ENCODE assay signal across 8 cellular contexts in the genomic region with DNA sequence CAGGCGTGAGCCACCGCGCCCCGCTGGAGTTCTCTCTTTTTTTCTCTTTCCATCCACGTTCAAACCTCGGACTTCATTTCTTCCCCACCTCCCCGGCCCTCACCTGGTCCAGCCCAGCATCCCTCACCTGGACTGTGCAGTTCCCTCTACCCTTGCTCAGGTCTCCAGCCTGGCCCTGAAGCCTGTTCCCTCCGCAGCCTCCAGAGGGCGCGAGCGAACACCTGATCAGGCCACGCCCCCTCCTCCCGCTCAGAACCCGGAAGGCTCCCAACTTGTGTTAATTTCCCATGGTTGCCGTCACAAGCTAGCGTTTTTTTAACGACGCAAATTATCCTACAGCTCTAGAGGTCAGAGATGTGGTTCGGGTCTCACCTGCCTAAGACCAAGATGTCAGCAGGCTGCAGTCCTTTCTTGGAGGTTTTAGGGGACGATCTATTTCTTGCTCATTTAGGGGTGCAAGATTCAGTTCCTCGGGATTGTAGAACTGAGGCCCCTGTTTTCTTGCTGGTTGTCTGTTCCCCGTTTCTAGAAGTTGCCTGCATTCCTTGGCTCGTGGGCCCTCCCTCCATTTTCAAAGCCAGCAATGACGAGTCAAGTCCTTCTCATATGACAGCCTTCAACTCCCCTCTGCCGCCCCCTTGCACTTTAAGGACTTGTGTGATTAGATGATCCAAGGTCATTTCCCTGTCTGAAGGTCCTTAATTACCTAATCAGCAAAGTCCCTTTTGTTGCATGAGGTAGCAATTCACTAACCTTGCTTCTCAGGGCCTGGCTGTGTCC. TPM values are rescaled to one million over a fixed set of nuclear protein-coding genes. Genes with fewer than 3 reads are reported as not detected.
DNase-seq lines count a peak whose midpoint lies in the region; ATAC-seq and TF ChIP-seq lines count a peak whose summit lies in the region.
"Not testable (repeated sequence)": the region's sequence is repeated elsewhere in the genome, so short reads cannot be mapped to it uniquely, and the experiment has no call there.

No MANE protein-coding gene starts in this region.

- intact Hi-C loops in spleen (cut with DNase I; ENCODE audit: low total_unique reads): not testable (repeated sequence)

- H3K4me3 ChIP-seq in coronary artery (peak overlapping the region; percentile 45), spleen (peak overlapping the region in 3 of 8 donors; percentile 13 to 56 (median 24)), thoracic aorta (peak overlapping the region; percentile 64)

- not testable (repeated sequence) for H3K4me1 Mint-ChIP-seq in T-helper 17 cell

- H3K27ac Mint-ChIP-seq in T-helper 17 cell: not testable (repeated sequence)

- ATAC-seq in HG03432 (IDR thresholded peaks at IDR 0.05; ENCODE audit: unreplicated experiment): peak; percentile 73
- ATAC-seq in T-helper 17 cell: peak; percentile 99
- ATAC-seq in left lobe of liver: peak; percentile 99
- peak; percentile 57 for ATAC-seq in thoracic aorta (ENCODE audit: insufficient number of reproducible peaks, low FRiP score, low read depth)

- not testable (repeated sequence) for H3K36me3 Mint-ChIP-seq in T-helper 17 cell (ENCODE audit: low read depth)

- not testable (repeated sequence) for H3K36me3 ChIP-seq in spleen, thoracic aorta

- H3K27me3 Mint-ChIP-seq in T-helper 17 cell: not testable (repeated sequence)

- TF ChIP-seq CTCF in GM12873 (IDR thresholded peaks at IDR 0.05; ENCODE audit: insufficient read depth, low read depth, low read length, missing control alignments) (peak; percentile 42), spleen (IDR thresholded peaks at IDR 0.05 in 8 of 11, conservative IDR thresholded peaks at IDR 0.05 in 3 of 11) (peak in 9 of 11 experiments; percentile 26 to 79 (median 65))
- not testable (repeated sequence) for TF ChIP-seq CTCF in coronary artery (IDR thresholded peaks at IDR 0.05); thoracic aorta (IDR thresholded peaks at IDR 0.05)

- DNase-seq in T-helper 17 cell (peak; percentile 35 to 55 (median 37)), left lobe of liver (ENCODE audit: low spot score) (peak; percentile 47), spleen (peak; percentile 87)
- DNase-seq in activated T-cell treated with anti-CD3 and anti-CD28 coated beads, Interleukin-2, amount 50 U/mL, for 48 hours: peak; percentile 76
- DNase-seq in coronary artery (ENCODE audit: low spot score); thoracic aorta (ENCODE audit: low spot score): not testable (repeated sequence)

- 42 to 57% (median 53%) methylated on average over 14 to 20 of the region's 25 CpGs for WGBS in spleen, 5 donors

- H3K27me3 ChIP-seq in spleen (replicated peaks in 1 of 7); thoracic aorta (replicated peaks; ENCODE audit: insufficient read depth): not testable (repeated sequence)

- not testable (repeated sequence) for TF ChIP-seq POLR2A in spleen (IDR thresholded peaks at IDR 0.05)

- not testable (repeated sequence) for H3K9me3 ChIP-seq in T-helper 17 cell (ENCODE audit: control insufficient read depth, low read length, poor library complexity, severe bottlenecking); spleen; thoracic aorta

- not testable (repeated sequence) for H3K27ac ChIP-seq in coronary artery, thoracic aorta
- H3K27ac ChIP-seq in spleen: peak overlapping the region in 4 of 8 donors; percentile 54 to 78 (median 64)

- H3K4me1 ChIP-seq in spleen; thoracic aorta (ENCODE audit: control insufficient read depth in 1 of 2, low read depth in 2 of 2): not testable (repeated sequence)

- H3K4me3 Mint-ChIP-seq in T-helper 17 cell: peak overlapping the region; percentile 52

RNA-seq across cellular contexts. Expression of a gene that starts 59.9 kb away (rescaled TPM):
- total RNA-seq in T-helper 17 cell: 10 to 100 TPM; 90.1 to 99.0 TPM
- total RNA-seq in left lobe of liver: 4.1 TPM
- 10 to 100 TPM; 19.7 to 53.1 (median 30.9) TPM for total RNA-seq in spleen
- 10 to 100 TPM; 10.7 to 17.1 (median 11.7) TPM for polyA plus RNA-seq in spleen
- total RNA-seq in thoracic aorta: 10 to 100 TPM; 23.3 to 23.4 TPM
